Comparison of ENCODE assay signal across 8 cellular contexts in genomic region chrX:44252688-44253572, GRCh38.
A peak's percentile ranks its signal among the peaks of the same experiment; 100 is the strongest.
DNase-seq lines count a peak whose midpoint lies in the region; TF ChIP-seq lines count a peak whose summit lies in the region.
"Not testable (repeated sequence)": the region's sequence is repeated elsewhere in the genome, so short reads cannot be mapped to it uniquely, and the experiment has no call there.

No MANE protein-coding gene starts in this region.

- 29 to 53% (median 40%) methylated on average over 7 to 17 of the region's 17 CpGs for WGBS in stomach, 5 donors

- not testable (repeated sequence) for H3K79me2 ChIP-seq in osteoblast (ENCODE audit: insufficient read depth, low read length)

- not testable (repeated sequence) for H3K27ac ChIP-seq in osteoblast (ENCODE audit: low read depth, low read length)
- peak overlapping the region in 3 of 5 donors; percentile 54 to 63 (median 62) for H3K27ac ChIP-seq in stomach

- not testable (repeated sequence) for H3K9me3 ChIP-seq in HAP-1; osteoblast (ENCODE audit: low read depth, low read length); stomach

- peak overlapping the region; percentile 65 for H3K4me2 ChIP-seq in osteoblast (ENCODE audit: insufficient read depth, low read length)

- not testable (repeated sequence) for H4K20me1 ChIP-seq in osteoblast (ENCODE audit: insufficient read depth, low read length)

- DNase-seq in GM10266 (ENCODE audit: extremely low spot score): peak; percentile 2
- peak; percentile 34 to 71 for DNase-seq in HAP-1 (ENCODE audit: low spot score in 2 of 2)
- DNase-seq in LHCN-M2 (ENCODE audit: low read depth): peak; percentile 50
- DNase-seq in T-helper 1 cell: peak; percentile 14 to 83 (median 29)
- peak; percentile 74 for DNase-seq in activated gamma-delta T cell treated with Interleukin-2 at 50 U/mL for 16 hours
- DNase-seq in glomerular visceral epithelial cell (ENCODE audit: extremely low spot score): peak; percentile 8
- peak; percentile 18 for DNase-seq in osteoblast (ENCODE audit: insufficient read length, low spot score, missing footprints)
- DNase-seq in stomach: peak; percentile 61

- H3K4me1 ChIP-seq in HAP-1; osteoblast (ENCODE audit: insufficient read depth, low read length): not testable (repeated sequence)
- H3K4me1 ChIP-seq in stomach: peaks cover 0 to 14% (median 9%) of the 10 kb centered on the region in 4 donors

- TF ChIP-seq EP300 in stomach (IDR thresholded peaks at IDR 0.05): not testable (repeated sequence)

- in situ Hi-C loops in HAP-1 (cut with MboI; ENCODE audit: low sequenced_read_pairs): not testable (repeated sequence)

- not testable (repeated sequence) for TF ChIP-seq CTCF in GM10266 (IDR thresholded peaks at IDR 0.05; ENCODE audit: control insufficient read depth, insufficient read depth, low read depth, missing control alignments); osteoblast (IDR thresholded peaks at IDR 0.05; ENCODE audit: extremely low read depth, low read depth, low read length); stomach (IDR thresholded peaks at IDR 0.05)

- not testable (repeated sequence) for H3K36me3 ChIP-seq in HAP-1 (replicated peaks); osteoblast (ENCODE audit: insufficient read depth, low read length); stomach

- intact Hi-C loops in stomach (cut with DNase I; ENCODE audit: low total_unique reads): not testable (repeated sequence)

- TF ChIP-seq POLR2A in stomach (IDR thresholded peaks at IDR 0.05): not testable (repeated sequence)

- H3K27me3 ChIP-seq in HAP-1 (ENCODE audit: low read depth); osteoblast (ENCODE audit: insufficient read depth, low read length); stomach: not testable (repeated sequence)

- H3K4me3 ChIP-seq in HAP-1: not testable (repeated sequence)
- peak overlapping the region; percentile 48 for H3K4me3 ChIP-seq in osteoblast (ENCODE audit: insufficient read depth, low read length)
- H3K4me3 ChIP-seq in stomach: peak overlapping the region; percentile 11 to 35 (median 20)

- peak overlapping the region; percentile 68 for H2AFZ ChIP-seq in osteoblast (ENCODE audit: low read length)

Comparison
In these comparisons a context has a peak if more than half of its experiments do, and no peak if none do; other contexts are left out.
1. DNase-seq: peak in every context shown above with its lines; median percentile 74 in activated gamma-delta T cell treated with Interleukin-2 at 50 U/mL for 16 hours; 61 in stomach; 52 in HAP-1; 50 in LHCN-M2; 29 in T-helper 1 cell; 18 in osteoblast; 8 in glomerular visceral epithelial cell; 2 in GM10266.